28 cellular contexts compared by ENCODE assay signal in the genomic region with DNA sequence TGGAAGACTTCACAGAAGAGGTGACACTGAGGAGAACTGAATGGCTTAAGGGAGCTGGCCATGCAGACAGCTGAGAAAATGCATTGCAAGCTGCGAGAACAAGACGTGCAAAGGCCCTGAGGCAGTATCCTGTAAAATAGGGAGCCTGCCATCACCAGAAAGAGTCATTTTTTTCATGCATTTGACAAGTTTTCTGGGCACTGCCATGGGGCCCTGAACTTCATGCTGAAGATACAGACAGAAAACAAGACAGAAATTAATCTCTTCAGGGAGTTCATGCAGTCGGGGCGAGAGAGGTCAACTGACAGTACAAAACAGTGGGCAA.
"Had no signal": no experiment of that assay in that cellular context is flagged by ENCODE, and none has a peak within 500 bp of the region (broad histone marks: within the 10 kb centered on the region; RNA-seq: fewer than 3 reads in every experiment).

No MANE protein-coding gene starts in this region.

- ATAC-seq: activated CD4-positive, CD25-positive, alpha-beta regulatory T cell treated with anti-CD3 and anti-CD28 coated beads, Interleukin-2, amount 50 U/mL, for 24 hours; activated CD8-positive, alpha-beta T cell treated with anti-CD3 and anti-CD28 coated beads for 36 hours; activated naive CD4-positive, alpha-beta T cell treated with anti-CD3 and anti-CD28 coated beads, Interleukin-2, amount 50 U/mL, for 72 hours; activated T-cell treated with anti-CD3 and anti-CD28 coated beads, Interleukin-2, amount 50 U/mL, for 4 hours; activated T-helper 17 cell treated with anti-CD3 and anti-CD28 coated beads, Interleukin-2, amount 50 U/mL, for 72 hours; effector memory CD8-positive, alpha-beta T cell; foreskin keratinocyte; T-helper 17 cell had no signal

- H3K4me3 ChIP-seq: breast epithelium had no signal

- H3K9me3 ChIP-seq: ascending aorta had no signal

- DNase-seq: activated B cell treated with CpG ODN at 0.5 μM for 24 hours; activated CD4-positive, alpha-beta T cell treated with anti-CD3 and anti-CD28 coated beads for 48 hours; activated CD4-positive, alpha-beta T cell treated with anti-CD3 and anti-CD28 coated beads, Interleukin-2, amount 50 U/mL, for 1 hour; activated CD4-positive, alpha-beta T cell treated with anti-CD3 and anti-CD28 coated beads, Interleukin-2, amount 50 U/mL, for 48 hours; activated CD8-positive, alpha-beta memory T cell treated with anti-CD3 and anti-CD28 coated beads for 24 hours; activated CD8-positive, alpha-beta T cell treated with anti-CD3 and anti-CD28 coated beads for 36 hours; activated effector memory CD4-positive, alpha-beta T cell treated with Interleukin-2 at 50 U/mL for 16 hours; activated gamma-delta T cell treated with Interleukin-2 at 50 U/mL for 16 hours; activated naive CD4-positive, alpha-beta T cell treated with anti-CD3 and anti-CD28 coated beads for 36 hours; activated naive CD8-positive, alpha-beta T cell treated with anti-CD3 and anti-CD28 coated beads, Interleukin-2, amount 10 ng/mL, durations not matched to agents 7 days and 5 days; activated T-cell treated with anti-CD3 and anti-CD28 coated beads, Interleukin-2, amount 50 U/mL, for 4 hours; cortex of kidney; effector CD4-positive, alpha-beta T cell; effector memory CD8-positive, alpha-beta T cell; erythroblast; foreskin keratinocyte; T-helper 1 cell; T-helper 17 cell; T1000; WERI-Rb-1 had no signal

- H3K36me3 ChIP-seq: ascending aorta, breast epithelium, esophagus muscularis mucosa, gastroesophageal sphincter, WERI-Rb-1 had no signal

- H3K27me3 ChIP-seq: ascending aorta, breast epithelium, esophagus muscularis mucosa, gastroesophageal sphincter had no signal

- H3K27ac ChIP-seq: breast epithelium, foreskin keratinocyte, WERI-Rb-1 had no signal

- H3K4me1 ChIP-seq: breast epithelium, foreskin keratinocyte had no signal

- FAIRE-seq: colon had no signal
